1 cellular context compared by ENCODE assay signal in genomic region chr6:161228911-161229591, GRCh38.
TF ChIP-seq lines count a peak whose summit lies in the region.

No MANE protein-coding gene starts in this region.

TF ChIP-seq in HepG2, 621 proteins besides CTCF, POLR2A, EP300 and RAD21 (continued from another document):
- TF ChIP-seq TERF1 (CRISPR knock-in tag; IDR thresholded peaks at IDR 0.05): no peak
- TF ChIP-seq ZUFSP (CRISPR knock-in tag; IDR thresholded peaks at IDR 0.05; ENCODE audit: borderline replicate concordance): no peak
- no peak for TF ChIP-seq ZNF18 (CRISPR knock-in tag; IDR thresholded peaks at IDR 0.05; ENCODE audit: insufficient replicate concordance)
- no peak for TF ChIP-seq HOXD1 (CRISPR knock-in tag; IDR thresholded peaks at IDR 0.05)
- TF ChIP-seq ZNF816 (CRISPR knock-in tag; IDR thresholded peaks at IDR 0.05; ENCODE audit: borderline replicate concordance): no peak
- no peak for TF ChIP-seq ZFAT (CRISPR knock-in tag; conservative IDR thresholded peaks at IDR 0.05)
- no peak for TF ChIP-seq KDM1A (CRISPR knock-in tag; IDR thresholded peaks at IDR 0.05)
